ENCODE assay signal across 1 cellular context in genomic region chr16:81239722-81240121, GRCh38.
TF ChIP-seq lines count a peak whose summit lies in the region.

No MANE protein-coding gene starts in this region.

TF ChIP-seq in HepG2, 621 proteins besides CTCF, POLR2A, EP300 and RAD21:
- TF ChIP-seq TRIM22 (IDR thresholded peaks at IDR 0.05) (no peak), THRA (CRISPR knock-in tag; IDR thresholded peaks at IDR 0.05; ENCODE audit: borderline replicate concordance) (no peak), MAFF (IDR thresholded peaks at IDR 0.05; ENCODE audit: low read depth, low read length) (peak; percentile 82), MAFK (conservative IDR thresholded peaks at IDR 0.05 in 1 of 2, IDR thresholded peaks at IDR 0.05 in 1 of 2; ENCODE audit: low read length in 2 of 2) (peak; percentile 79 to 87), KLF6 (CRISPR knock-in tag; IDR thresholded peaks at IDR 0.05) (no peak)
